ENCODE assay signal across 8 cellular contexts in the genomic region with DNA sequence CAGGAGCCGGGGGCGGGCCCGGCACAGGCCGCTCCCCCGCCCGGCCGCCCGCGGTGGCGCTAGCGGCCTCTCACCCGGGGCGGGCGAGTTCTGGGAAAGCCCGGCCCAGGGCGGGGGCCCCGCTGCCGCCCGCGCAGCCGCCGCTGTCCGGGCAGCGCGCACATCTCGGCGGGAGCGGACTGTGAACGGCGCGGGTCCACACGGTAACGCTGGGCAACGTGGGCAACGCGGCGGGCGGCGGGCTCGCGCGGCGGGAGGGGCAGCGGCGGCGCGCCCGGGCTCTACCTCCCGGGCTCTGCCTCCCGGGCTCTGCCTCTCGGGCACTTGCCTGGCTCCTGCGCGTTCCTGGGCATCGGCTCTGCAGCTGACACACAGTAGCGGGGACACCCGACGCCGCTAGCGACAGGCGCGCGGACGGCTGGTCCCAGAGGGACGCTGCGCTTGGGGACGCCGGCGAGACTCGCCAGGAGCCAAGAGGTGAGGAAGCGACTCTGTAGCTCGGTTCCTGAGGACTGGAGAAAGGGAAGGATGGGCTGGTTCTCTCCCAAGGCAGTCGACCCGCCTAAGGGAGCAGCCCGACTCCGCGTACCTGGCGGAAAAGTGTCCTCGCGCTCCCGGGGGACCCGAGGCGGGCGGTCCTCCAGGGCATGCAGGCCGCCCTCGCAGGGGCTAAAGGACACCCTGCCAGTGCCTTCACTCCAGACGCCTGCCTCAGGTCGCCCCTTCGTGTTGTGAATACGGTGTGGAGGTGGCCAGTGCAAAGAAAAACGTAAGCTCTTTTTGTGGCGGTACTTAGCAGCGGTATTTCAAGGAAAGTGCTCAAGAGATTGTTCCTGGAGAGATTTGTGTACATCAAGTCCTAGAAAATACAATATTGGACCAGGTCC. TPM values are rescaled to one million over a fixed set of nuclear protein-coding genes. Genes with fewer than 3 reads are reported as not detected.
A peak's percentile ranks its signal among the peaks of the same experiment; 100 is the strongest.
DNase-seq lines count a peak whose midpoint lies in the region; ATAC-seq, FAIRE-seq and TF ChIP-seq lines count a peak whose summit lies in the region.

A gene (plus strand): TSS at position 150 of the 887 bp plus-strand sequence. CDS start 37,116 bp downstream, outside the sequence.

- H3K4me1 ChIP-seq in endocrine pancreas (ENCODE audit: control insufficient read depth, insufficient read depth, low read length) (no peaks in the 10 kb centered on the region), lung (ENCODE audit: control insufficient read depth in 2 of 2, insufficient read depth in 2 of 2, low read length in 2 of 2) (no peaks in the 10 kb centered on the region), thoracic aorta (ENCODE audit: control insufficient read depth in 1 of 2, low read depth in 2 of 2) (peaks cover 11 to 44% of the 10 kb centered on the region in 2 donors)

- H3K27me3 ChIP-seq in endocrine pancreas (ENCODE audit: control insufficient read depth, insufficient read depth, low read length) (no peaks in the 10 kb centered on the region), lung (ENCODE audit: control insufficient read depth, insufficient read depth) (no peaks in the 10 kb centered on the region), thoracic aorta (replicated peaks; ENCODE audit: insufficient read depth) (no peaks in the 10 kb centered on the region)

- H3K4me3 ChIP-seq in HFF-Myc (replicated peaks; ENCODE audit: low read depth, low read length) (peak within 1 kb of the TSS; percentile 39), endocrine pancreas (ENCODE audit: control insufficient read depth, insufficient read depth, low read length) (peak within 1 kb of the TSS; percentile 74), lung (peak within 1 kb of the TSS; percentile 62), thoracic aorta (peak within 1 kb of the TSS; percentile 83)

- ATAC-seq in lung (ENCODE audit: insufficient read depth, low FRiP score) (peak; percentile 82), thoracic aorta (ENCODE audit: insufficient number of reproducible peaks, low FRiP score, low read depth) (peak; percentile 40), HG03139 (IDR thresholded peaks at IDR 0.05; ENCODE audit: unreplicated experiment) (no peak)

- DNase-seq in G401 (ENCODE audit: low spot score) (peak; percentile 11), HFF-Myc (ENCODE audit: extremely low read depth, low read depth) (no peak), RCC 7860 (ENCODE audit: low spot score) (peak; percentile 46), lung (ENCODE audit: low spot score) (peak; percentile 51), thoracic aorta (ENCODE audit: low spot score) (no peak), dedifferentiated amniotic fluid mesenchymal stem cell (ENCODE audit: extremely low spot score) (no peak)

- in situ Hi-C loops in G401 (cut with HindIII; ENCODE audit: low sequenced_read_pairs), result no loop called here

- TF ChIP-seq CTCF in HFF-Myc (IDR thresholded peaks at IDR 0.05; ENCODE audit: low read depth, low read length, missing control alignments) (no peak), lung (IDR thresholded peaks at IDR 0.05; ENCODE audit: control extremely low read depth, extremely low read depth) (no peak), thoracic aorta (IDR thresholded peaks at IDR 0.05) (no peak)

- H3K9ac ChIP-seq in endocrine pancreas (ENCODE audit: control insufficient read depth, insufficient read depth, low read length), result peak within 1 kb of the TSS; percentile 82

- FAIRE-seq in RCC 7860 (lab: Jason Lieb, UNC), result no peak

- H3K9me3 ChIP-seq in endocrine pancreas (ENCODE audit: control insufficient read depth, low read length), result no peaks in the 10 kb centered on the region
- H3K9me3 ChIP-seq in lung (ENCODE audit: control insufficient read depth in 2 of 2, insufficient read depth in 1 of 2, low read length in 1 of 2), result peaks cover 0 to 2% of the 10 kb centered on the region in 2 donors
- H3K9me3 ChIP-seq in thoracic aorta, result no peaks in the 10 kb centered on the region

- H3K27ac ChIP-seq in lung (ENCODE audit: low read depth in 1 of 2, low read length in 1 of 2) (peak within 1 kb of the TSS in 1 of 2 donors; percentile 58), thoracic aorta (peak within 1 kb of the TSS in 1 of 2 donors; percentile 75)

- 2 to 3% methylated on average over 38 to 92 of the region's 92 CpGs for WGBS in lung, 2 donors

- H3K36me3 ChIP-seq in endocrine pancreas (ENCODE audit: control insufficient read depth, insufficient read depth, low read length) (no peaks in the 10 kb centered on the region), lung (ENCODE audit: control insufficient read depth in 2 of 2, insufficient read depth in 2 of 2, low read length in 2 of 2) (no peaks in the 10 kb centered on the region), thoracic aorta (no peaks in the 10 kb centered on the region)

RNA-seq across cellular contexts. Expression of the gene that starts here (rescaled TPM):
- 2.3 and 3.2 TPM in 2 replicates for total RNA-seq in G401 (2014; rRNA removed; shearing (Covaris generic))
- total RNA-seq in lung (10 to 100 TPM in 1 of 2 donors, 1 to 10 TPM in 1; 8.9 to 15.7 TPM), thoracic aorta (10 to 100 TPM; 13.5 to 28.3 TPM)
- 1 to 10 TPM; 1.5 to 1.6 TPM for polyA plus RNA-seq in lung

Comparison
In these comparisons a context has a peak if more than half of its experiments do, and no peak if none do; other contexts are left out.
1. DNase-seq: peak in G401 (single experiment), RCC 7860 (single experiment) and lung (single experiment); none in HFF-Myc (single experiment), thoracic aorta (single experiment) and dedifferentiated amniotic fluid mesenchymal stem cell (single experiment).
2. Peak in every context shown above with its lines, with median percentiles within 50 percentile points of each other: H3K4me3 ChIP-seq.